In the genomic region with DNA sequence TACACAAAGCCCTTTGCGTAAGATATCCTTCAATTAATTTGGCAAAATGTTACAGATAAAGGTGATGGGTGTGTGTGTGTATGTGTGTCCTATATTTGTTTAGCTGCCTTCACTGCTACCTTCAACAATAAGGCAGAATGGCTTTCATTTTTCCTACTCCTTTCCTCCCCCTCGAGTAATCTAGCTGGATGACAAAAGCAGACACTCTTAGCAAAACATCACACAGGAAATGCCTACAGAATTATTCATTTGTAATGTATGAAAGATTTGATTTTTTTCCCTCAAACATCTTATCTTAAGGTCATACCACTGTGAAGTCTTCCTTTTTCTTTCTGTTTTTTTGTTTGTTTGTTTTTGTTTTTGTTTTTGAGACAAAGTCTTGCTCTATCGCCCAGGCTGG, we compare ENCODE assay signal across 11 cellular contexts. TPM values are rescaled to one million over a fixed set of nuclear protein-coding genes. Genes with fewer than 3 reads are reported as not detected.
DNase-seq lines count a peak whose midpoint lies in the region; ATAC-seq, FAIRE-seq and TF ChIP-seq lines count a peak whose summit lies in the region.
"Had no signal": no experiment of that assay in that cellular context is flagged by ENCODE, and none has a peak within 500 bp of the region (broad histone marks: within the 10 kb centered on the region; RNA-seq: fewer than 3 reads in every experiment).

No MANE protein-coding gene starts in this region.

- no peak overlapping the region for H2BK5ac ChIP-seq in H9 (ENCODE audit: insufficient read length, low read length)

- H3K4ac ChIP-seq in H9 (ENCODE audit: low read depth, low read length) = no peak overlapping the region

- no peak overlapping the region for H4K91ac ChIP-seq in H9 (ENCODE audit: insufficient read length, low read depth, low read length)

- H3K14ac ChIP-seq in H9 (ENCODE audit: insufficient read depth, low read length) = no peak overlapping the region

- peak overlapping the region; percentile 58 for H3K4me3 Mint-ChIP-seq in natural killer cell treated with Interleukin-12 subunit alpha and Interleukin-12 subunit beta and Interleukin-15 and Interleukin-18, amount 100 ng/mL, for 72 hours
- H3K4me3 Mint-ChIP-seq in H9 = no peak overlapping the region

- intact Hi-C loops in left cardiac atrium (cut with DNase I) = no loop called here
- intact Hi-C loops in cardiac septum (cut with DNase I) = no loop called here

- H2BK120ac ChIP-seq in H9 (ENCODE audit: low read depth, low read length, poor library complexity, severe bottlenecking) = no peak overlapping the region

- no peak overlapping the region for H2BK12ac ChIP-seq in H9 (ENCODE audit: insufficient read length, low read depth, low read length)

- peak; percentile 69 for DNase-seq in Daoy (ENCODE audit: low read depth)
- DNase-seq in bronchial epithelial cell (ENCODE audit: low read depth) = peak; percentile 65
- DNase-seq in natural killer cell treated with Interleukin-12 subunit alpha and Interleukin-12 subunit beta and Interleukin-15 and Interleukin-18, amount 100 ng/mL, for 72 hours (ENCODE audit: low spot score) = no peak
- no peak for DNase-seq in left cardiac atrium
- no peak for DNase-seq in cardiac septum (ENCODE audit: low spot score)
- no peak for DNase-seq in right atrium auricular region (ENCODE audit: low spot score)
- DNase-seq in H9 = no peak
- DNase-seq: NCI-H345 had no signal

- H3K79me2 ChIP-seq in OCI-LY3 (ENCODE audit: low read length) = no peaks in the 10 kb centered on the region
- H3K79me2 ChIP-seq in H9 (ENCODE audit: insufficient read depth, low read length) = no peaks in the 10 kb centered on the region

- no peak overlapping the region for H4K8ac ChIP-seq in H9 (replicated peaks; ENCODE audit: insufficient read length, low read depth, low read length)

- H3T11ph ChIP-seq in H9 (ENCODE audit: low read length) = no peak overlapping the region

- peaks cover 5% of the 10 kb centered on the region for H3K36me3 ChIP-seq in OCI-LY3 (replicated peaks; ENCODE audit: low read depth, low read length)
- H3K36me3 ChIP-seq in bronchial epithelial cell (ENCODE audit: control insufficient read depth, insufficient read depth, low read length) = no peaks in the 10 kb centered on the region
- H3K36me3 ChIP-seq in right atrium auricular region = no peaks in the 10 kb centered on the region
- H3K36me3 ChIP-seq: HAP-1 had no signal

- ATAC-seq in natural killer cell treated with Interleukin-12 subunit alpha and Interleukin-12 subunit beta and Interleukin-15 and Interleukin-18, amount 100 ng/mL, for 72 hours = no peak
- ATAC-seq in left cardiac atrium = no peak

- H4K5ac ChIP-seq in H9 (ENCODE audit: insufficient read length, low read depth, low read length) = no peak overlapping the region

- H4K20me1 ChIP-seq in OCI-LY3 (ENCODE audit: insufficient read depth, low read length) (no peaks in the 10 kb centered on the region), H9 (ENCODE audit: control insufficient read depth, insufficient read depth, insufficient read length) (no peaks in the 10 kb centered on the region)

- no peak overlapping the region for H3K18ac ChIP-seq in H9 (ENCODE audit: insufficient read length, low read depth, low read length)

- no peak overlapping the region for H2AK5ac ChIP-seq in H9 (ENCODE audit: insufficient read length, low read length)

- peak overlapping the region; percentile 99 for H3K27ac ChIP-seq in OCI-LY3 (ENCODE audit: low read length)
- no peak overlapping the region for H3K27ac ChIP-seq in right atrium auricular region
- H3K27ac ChIP-seq in H9 (ENCODE audit: insufficient read length, low read depth, low read length) = no peak overlapping the region

- H2BK15ac ChIP-seq in H9 (ENCODE audit: low read depth, low read length) = no peak overlapping the region

- H3K4me1 ChIP-seq in OCI-LY3 (ENCODE audit: low read length) (peaks cover 60% of the 10 kb centered on the region), right atrium auricular region (no peaks in the 10 kb centered on the region), H9 (ENCODE audit: insufficient read depth, low read length) (no peaks in the 10 kb centered on the region)
- H3K4me1 ChIP-seq: HAP-1 had no signal

- H3K4me1 Mint-ChIP-seq in natural killer cell treated with Interleukin-12 subunit alpha and Interleukin-12 subunit beta and Interleukin-15 and Interleukin-18, amount 100 ng/mL, for 72 hours (ENCODE audit: low read depth in 2 of 2) = peaks cover 42 to 56% of the 10 kb centered on the region in 2 donors
- H3K4me1 Mint-ChIP-seq in H9 = no peaks in the 10 kb centered on the region; a peak in 1 of 4 replicates

- no CpG with 5 or more reads among the region's 3 CpGs for WGBS in H9 (ENCODE audit: extremely low coverage, insufficient read length, low lambda C conversion rate)

- H3K4me2 ChIP-seq in OCI-LY3 (ENCODE audit: low read length) (peak overlapping the region; percentile 78; the same call in 1 of the 2 replicates), H9 (ENCODE audit: insufficient read depth, insufficient read length, low read length) (no peak overlapping the region)

- H2AFZ ChIP-seq in OCI-LY3 (ENCODE audit: low read depth, low read length) (no peak overlapping the region), H9 (ENCODE audit: low read length) (no peak overlapping the region)

- H3K4me3 ChIP-seq in OCI-LY3 (ENCODE audit: low read length) (no peak overlapping the region), bronchial epithelial cell (ENCODE audit: low read depth, low read length) (no peak overlapping the region), right atrium auricular region (no peak overlapping the region)
- H3K4me3 ChIP-seq: HAP-1 had no signal

- H3K56ac ChIP-seq in H9 (ENCODE audit: insufficient read length, low read depth, low read length) = no peak overlapping the region

- no peaks in the 10 kb centered on the region for H3K9me3 ChIP-seq in OCI-LY3 (ENCODE audit: insufficient read depth, low read length)
- H3K9me3 ChIP-seq in right atrium auricular region = no peaks in the 10 kb centered on the region
- H3K9me3 ChIP-seq in H9 (ENCODE audit: control insufficient read depth, low read depth, low read length) = no peaks in the 10 kb centered on the region
- H3K9me3 ChIP-seq: HAP-1 had no signal

- H3K27me3 Mint-ChIP-seq in natural killer cell treated with Interleukin-12 subunit alpha and Interleukin-12 subunit beta and Interleukin-15 and Interleukin-18, amount 100 ng/mL, for 72 hours = no peaks in the 10 kb centered on the region
- H3K27me3 Mint-ChIP-seq in H9 (ENCODE audit: low read depth) = no peaks in the 10 kb centered on the region

- H3K27ac Mint-ChIP-seq in natural killer cell treated with Interleukin-12 subunit alpha and Interleukin-12 subunit beta and Interleukin-15 and Interleukin-18, amount 100 ng/mL, for 72 hours = peak overlapping the region; percentile 29 to 74
- no peak overlapping the region for H3K27ac Mint-ChIP-seq in H9

- H3K23ac ChIP-seq in H9 (ENCODE audit: insufficient read length, low read depth, low read length) = no peak overlapping the region

- no peaks in the 10 kb centered on the region for H3K9me3 Mint-ChIP-seq in natural killer cell treated with Interleukin-12 subunit alpha and Interleukin-12 subunit beta and Interleukin-15 and Interleukin-18, amount 100 ng/mL, for 72 hours
- no peaks in the 10 kb centered on the region for H3K9me3 Mint-ChIP-seq in H9

- H2BK20ac ChIP-seq in H9 (ENCODE audit: low read depth, low read length, poor library complexity, severe bottlenecking) = no peak overlapping the region

- no peak overlapping the region for H3K9ac ChIP-seq in OCI-LY3 (ENCODE audit: low read length)
- no peak overlapping the region for H3K9ac ChIP-seq in H9 (ENCODE audit: extremely low read depth, insufficient read length, low read length)

- no peaks in the 10 kb centered on the region for H3K23me2 ChIP-seq in H9 (ENCODE audit: insufficient read length, low read depth, low read length, poor library complexity, severe bottlenecking)

- H3K79me1 ChIP-seq in H9 (ENCODE audit: insufficient read depth, low read depth, low read length, poor library complexity, severe bottlenecking) = no peaks in the 10 kb centered on the region

- FAIRE-seq in bronchial epithelial cell (lab: Jason Lieb, UNC) = no peak
- FAIRE-seq: GM12891 had no signal

- H3K27me3 ChIP-seq in OCI-LY3 (ENCODE audit: low read depth, low read length) (no peaks in the 10 kb centered on the region), bronchial epithelial cell (ENCODE audit: control insufficient read depth, insufficient read depth, low read length) (no peaks in the 10 kb centered on the region), right atrium auricular region (no peaks in the 10 kb centered on the region), H9 (ENCODE audit: insufficient read depth, low read length) (no peaks in the 10 kb centered on the region)

- peaks cover 11% of the 10 kb centered on the region for H3K36me3 Mint-ChIP-seq in natural killer cell treated with Interleukin-12 subunit alpha and Interleukin-12 subunit beta and Interleukin-15 and Interleukin-18, amount 100 ng/mL, for 72 hours
- no peaks in the 10 kb centered on the region for H3K36me3 Mint-ChIP-seq in H9 (ENCODE audit: insufficient read depth in 1 of 3, low read depth in 3 of 3)

- TF ChIP-seq CTCF in OCI-LY3 (IDR thresholded peaks at IDR 0.05; ENCODE audit: low read depth, low read length) (no peak), bronchial epithelial cell (IDR thresholded peaks at IDR 0.05; ENCODE audit: insufficient read depth, low read length, severe bottlenecking) (no peak), right atrium auricular region (IDR thresholded peaks at IDR 0.05) (no peak), H9 (conservative IDR thresholded peaks at IDR 0.05) (no peak)

RNA-seq across cellular contexts. Expression of a gene that starts 10.6 kb away (rescaled TPM):
- total RNA-seq in Daoy (2014; rRNA removed; shearing (Covaris generic)) = 1.5 and 4.1 TPM in 2 replicates
- total RNA-seq in bronchial epithelial cell (under 0.01 and 0.26 TPM in 2 replicates), left cardiac atrium (1 to 10 TPM; 1.0 to 1.6 TPM), cardiac septum (0.70 TPM), right atrium auricular region (1 to 10 TPM in 1 of 2 donors, under 1 TPM in 1; 0.33 to 2.0 TPM), H9 (2021) (not detected in 2 replicates)
- total RNA-seq in natural killer cell treated with Interleukin-12 subunit alpha and Interleukin-12 subunit beta and Interleukin-15 and Interleukin-18, amount 100 ng/mL, for 72 hours = 10 to 100 TPM; 24.6 to 26.0 TPM

RNA-seq across cellular contexts. Expression of a gene that starts 26.5 kb away (rescaled TPM):
- total RNA-seq in Daoy (2014; rRNA removed; shearing (Covaris generic)) = 0.06 and 0.12 TPM in 2 replicates
- under 0.01 and 1.0 TPM in 2 replicates for total RNA-seq in bronchial epithelial cell
- 1 to 10 TPM; 1.3 to 3.0 TPM for total RNA-seq in natural killer cell treated with Interleukin-12 subunit alpha and Interleukin-12 subunit beta and Interleukin-15 and Interleukin-18, amount 100 ng/mL, for 72 hours
- under 1 TPM in 1 of 2 donors, not detected in 1; 0.97 TPM for total RNA-seq in left cardiac atrium
- not detected for total RNA-seq in cardiac septum
- under 1 TPM in 1 of 2 donors, not detected in 1; 0.08 TPM for total RNA-seq in right atrium auricular region
- total RNA-seq in H9 (2021) = 0.22 and 0.53 TPM in 2 replicates

RNA-seq across cellular contexts. Expression of a gene that starts 43.7 kb away (rescaled TPM):
- total RNA-seq in Daoy (2014; rRNA removed; shearing (Covaris generic)) = 51.6 and 55.9 TPM in 2 replicates
- total RNA-seq in bronchial epithelial cell = 6.1 and 10.0 TPM in 2 replicates
- 10 to 100 TPM; 40.4 to 76.0 TPM for total RNA-seq in natural killer cell treated with Interleukin-12 subunit alpha and Interleukin-12 subunit beta and Interleukin-15 and Interleukin-18, amount 100 ng/mL, for 72 hours
- total RNA-seq in left cardiac atrium = 10 to 100 TPM; 11.9 to 12.0 TPM
- 12.6 TPM for total RNA-seq in cardiac septum
- 1 to 10 TPM; 8.3 to 9.6 TPM for total RNA-seq in right atrium auricular region
- 19.3 and 19.7 TPM in 2 replicates for total RNA-seq in H9 (2021)

RNA-seq across cellular contexts. Expression of a gene that starts 44.2 kb away (rescaled TPM):
- 15.3 and 19.5 TPM in 2 replicates for total RNA-seq in Daoy (2014; rRNA removed; shearing (Covaris generic))
- total RNA-seq in bronchial epithelial cell (0.79 and 1.0 TPM in 2 replicates), left cardiac atrium (1 to 10 TPM; 3.6 to 4.2 TPM), cardiac septum (2.1 TPM), right atrium auricular region (1 to 10 TPM; 1.4 to 2.4 TPM), H9 (2021) (12.0 and 13.4 TPM in 2 replicates)
- 10 to 100 TPM; 12.6 to 22.0 TPM for total RNA-seq in natural killer cell treated with Interleukin-12 subunit alpha and Interleukin-12 subunit beta and Interleukin-15 and Interleukin-18, amount 100 ng/mL, for 72 hours

RNA-seq across cellular contexts. Expression of a gene that starts 48.6 kb away (rescaled TPM):
- 8.9 and 11.8 TPM in 2 replicates for total RNA-seq in Daoy (2014; rRNA removed; shearing (Covaris generic))
- 7.9 and 12.9 TPM in 2 replicates for total RNA-seq in bronchial epithelial cell
- total RNA-seq in natural killer cell treated with Interleukin-12 subunit alpha and Interleukin-12 subunit beta and Interleukin-15 and Interleukin-18, amount 100 ng/mL, for 72 hours = 10 to 100 TPM; 18.7 to 27.7 TPM
- total RNA-seq in left cardiac atrium = 10 to 100 TPM in 1 of 2 donors, 1 to 10 TPM in 1; 8.1 to 12.8 TPM
- total RNA-seq in cardiac septum = 11.0 TPM
- 10 to 100 TPM in 1 of 2 donors, 1 to 10 TPM in 1; 9.6 to 13.9 TPM for total RNA-seq in right atrium auricular region
- total RNA-seq in H9 (2021) = 11.0 and 11.4 TPM in 2 replicates

Comparison
In these comparisons a context has a peak if more than half of its experiments do, and no peak if none do; other contexts are left out.
1. DNase-seq: peak in Daoy (single experiment) and bronchial epithelial cell (single experiment); none in natural killer cell treated with Interleukin-12 subunit alpha and Interleukin-12 subunit beta and Interleukin-15 and Interleukin-18, amount 100 ng/mL, for 72 hours (single experiment), left cardiac atrium (single experiment), cardiac septum (single experiment), right atrium auricular region (single experiment) and H9 (single experiment).
2. H3K27ac Mint-ChIP-seq: peak in natural killer cell treated with Interleukin-12 subunit alpha and Interleukin-12 subunit beta and Interleukin-15 and Interleukin-18, amount 100 ng/mL, for 72 hours (2 of 2); none in H9 (0 of 3).